ENCODE assay signal across 1 cellular context in genomic region chr9:127053057-127053821, GRCh38.
TF ChIP-seq lines count a peak whose summit lies in the region.

No MANE protein-coding gene starts in this region.

TF ChIP-seq in WTC11, 78 proteins besides CTCF, POLR2A, EP300 and RAD21 (continued from another document):
- TF ChIP-seq, protein P1, sequence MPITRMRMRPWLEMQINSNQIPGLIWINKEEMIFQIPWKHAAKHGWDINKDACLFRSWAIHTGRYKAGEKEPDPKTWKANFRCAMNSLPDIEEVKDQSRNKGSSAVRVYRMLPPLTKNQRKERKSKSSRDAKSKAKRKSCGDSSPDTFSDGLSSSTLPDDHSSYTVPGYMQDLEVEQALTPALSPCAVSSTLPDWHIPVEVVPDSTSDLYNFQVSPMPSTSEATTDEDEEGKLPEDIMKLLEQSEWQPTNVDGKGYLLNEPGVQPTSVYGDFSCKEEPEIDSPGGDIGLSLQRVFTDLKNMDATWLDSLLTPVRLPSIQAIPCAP (CRISPR knock-in tag; IDR thresholded peaks at IDR 0.05), result no peak
- no peak for TF ChIP-seq ESRRA (CRISPR knock-in tag; IDR thresholded peaks at IDR 0.05; ENCODE audit: borderline replicate concordance)
- TF ChIP-seq CDX4 (CRISPR knock-in tag; IDR thresholded peaks at IDR 0.05; ENCODE audit: borderline replicate concordance), result no peak
- TF ChIP-seq ZNF671 (CRISPR knock-in tag; IDR thresholded peaks at IDR 0.05), result no peak
- no peak for TF ChIP-seq FOXK1 (CRISPR knock-in tag; IDR thresholded peaks at IDR 0.05)
- TF ChIP-seq GRHL2 (CRISPR knock-in tag; IDR thresholded peaks at IDR 0.05; ENCODE audit: insufficient replicate concordance, severe bottlenecking), result no peak
- no peak for TF ChIP-seq ZNF138 (CRISPR knock-in tag; conservative IDR thresholded peaks at IDR 0.05)
